In genomic region chr9:80797841-80798688, GRCh38 we compare ENCODE assay signal across 11 cellular contexts.
DNase-seq lines count a peak whose midpoint lies in the region; ATAC-seq and TF ChIP-seq lines count a peak whose summit lies in the region.
"Had no signal": no experiment of that assay in that cellular context is flagged by ENCODE, and none has a peak within 500 bp of the region (broad histone marks: within the 10 kb centered on the region; RNA-seq: fewer than 3 reads in every experiment).

No MANE protein-coding gene starts in this region.

- H3K27me3 Mint-ChIP-seq in neural crest cell (ENCODE audit: low read depth) = no peaks in the 10 kb centered on the region
- H3K27me3 Mint-ChIP-seq: activated naive CD4-positive, alpha-beta T cell treated with anti-CD3 and anti-CD28 coated beads, Interleukin-2, amount 10 ng/mL, durations not matched to agents 7 days and 5 days had no signal

- no peak overlapping the region for H4K8ac ChIP-seq in trophoblast cell (ENCODE audit: low read depth, low read length)

- H2BK120ac ChIP-seq in trophoblast cell (ENCODE audit: insufficient read depth, low read length, poor library complexity) = no peak overlapping the region

- H3K27ac ChIP-seq in fibroblast of lung (ENCODE audit: insufficient read depth, low read length) (no peak overlapping the region), trophoblast cell (ENCODE audit: low read depth, low read length) (no peak overlapping the region)
- H3K27ac ChIP-seq: BLaER1 had no signal

- H3K18ac ChIP-seq in trophoblast cell (ENCODE audit: low read length) = no peak overlapping the region

- WGBS in trophoblast cell (ENCODE audit: extremely low coverage, insufficient coverage, insufficient read length) = no CpG with 5 or more reads among the region's 4 CpGs

- no peak overlapping the region for H2BK12ac ChIP-seq in trophoblast cell (ENCODE audit: low read length)

- H3K4me1 Mint-ChIP-seq in neural crest cell = peaks cover 31% of the 10 kb centered on the region
- H3K4me1 Mint-ChIP-seq: activated naive CD4-positive, alpha-beta T cell treated with anti-CD3 and anti-CD28 coated beads, Interleukin-2, amount 10 ng/mL, durations not matched to agents 7 days and 5 days had no signal

- H3K9me3 Mint-ChIP-seq in neural crest cell = peaks cover 5% of the 10 kb centered on the region
- H3K9me3 Mint-ChIP-seq: T-helper 1 cell treated with Interleukin-12 subunit alpha and Interleukin-12 subunit beta and Interleukin-4 antibody, amounts not matched to agents 30 μg/mL and 1 μg/mL, for 36 hours had no signal

- H3K4me3 ChIP-seq in fibroblast of lung (replicated peaks in 1 of 4; ENCODE audit: control extremely low read depth in 1 of 4, insufficient read depth in 1 of 4, low read depth in 3 of 4, low read length in 4 of 4) (no peak overlapping the region), trophoblast cell (ENCODE audit: low read depth, low read length) (no peak overlapping the region)
- H3K4me3 ChIP-seq: BLaER1 had no signal

- H3K36me3 ChIP-seq in fibroblast of lung (ENCODE audit: control insufficient read depth, insufficient read depth, low read length) (no peaks in the 10 kb centered on the region), trophoblast cell (ENCODE audit: control insufficient read depth in 1 of 2, insufficient read depth in 2 of 2, low read length in 2 of 2) (no peaks in the 10 kb centered on the region)
- H3K36me3 ChIP-seq: BLaER1 had no signal

- no peaks in the 10 kb centered on the region for H3K79me1 ChIP-seq in trophoblast cell (ENCODE audit: low read length)

- H3K4ac ChIP-seq in trophoblast cell (ENCODE audit: low read depth, low read length) = no peak overlapping the region

- no peak overlapping the region for H2BK5ac ChIP-seq in trophoblast cell (ENCODE audit: low read depth, low read length, poor library complexity)

- H3K9me3 ChIP-seq in fibroblast of lung (ENCODE audit: control insufficient read depth, insufficient read depth, low read depth, low read length) = no peaks in the 10 kb centered on the region
- H3K9me3 ChIP-seq in trophoblast cell (ENCODE audit: insufficient read depth, low read depth, low read length) = no peaks in the 10 kb centered on the region
- H3K9me3 ChIP-seq: BLaER1 had no signal

- H3K9ac ChIP-seq in fibroblast of lung (ENCODE audit: insufficient read depth, low read length) = no peak overlapping the region
- no peak overlapping the region for H3K9ac ChIP-seq in trophoblast cell (ENCODE audit: low read length)
- H3K9ac ChIP-seq: BLaER1 had no signal

- no peaks in the 10 kb centered on the region for H3K36me3 Mint-ChIP-seq in neural crest cell (ENCODE audit: low read depth)
- H3K36me3 Mint-ChIP-seq: activated naive CD4-positive, alpha-beta T cell treated with anti-CD3 and anti-CD28 coated beads, Interleukin-2, amount 10 ng/mL, durations not matched to agents 7 days and 5 days had no signal

- ATAC-seq in HG02840 (IDR thresholded peaks at IDR 0.05; ENCODE audit: low FRiP score, unreplicated experiment) = no peak

- H3K27ac Mint-ChIP-seq in neural crest cell (ENCODE audit: unreplicated experiment) = peak overlapping the region; percentile 81
- H3K27ac Mint-ChIP-seq: activated naive CD4-positive, alpha-beta T cell treated with anti-CD3 and anti-CD28 coated beads, Interleukin-2, amount 10 ng/mL, durations not matched to agents 7 days and 5 days; T-helper 1 cell treated with Interleukin-12 subunit alpha and Interleukin-12 subunit beta and Interleukin-4 antibody, amounts not matched to agents 30 μg/mL and 1 μg/mL, for 36 hours had no signal

- peak overlapping the region; percentile 8 for H3K4me3 Mint-ChIP-seq in neural crest cell
- H3K4me3 Mint-ChIP-seq: activated naive CD4-positive, alpha-beta T cell treated with anti-CD3 and anti-CD28 coated beads, Interleukin-2, amount 10 ng/mL, durations not matched to agents 7 days and 5 days; T-helper 1 cell treated with Interleukin-12 subunit alpha and Interleukin-12 subunit beta and Interleukin-4 antibody, amounts not matched to agents 30 μg/mL and 1 μg/mL, for 36 hours had no signal

- no peak overlapping the region for H2AFZ ChIP-seq in fibroblast of lung (ENCODE audit: low read length)
- no peak overlapping the region for H2AFZ ChIP-seq in trophoblast cell (ENCODE audit: insufficient read depth, low read length, poor library complexity)

- POLR2A ChIA-PET in GM10248 (lab: Yijun Ruan, JAX) = no interaction called here

- H3K79me2 ChIP-seq in fibroblast of lung (ENCODE audit: control insufficient read depth, insufficient read depth, low read length) = no peaks in the 10 kb centered on the region
- no peaks in the 10 kb centered on the region for H3K79me2 ChIP-seq in trophoblast cell (ENCODE audit: control insufficient read depth, insufficient read depth, low read length, poor library complexity)

- CTCF ChIA-PET in GM10248 (lab: Yijun Ruan, JAX) = no interaction called here

- H4K12ac ChIP-seq in trophoblast cell (ENCODE audit: low read depth, low read length) = no peak overlapping the region

- TF ChIP-seq CTCF in AG09319 (IDR thresholded peaks at IDR 0.05; ENCODE audit: low read depth, low read length) (no peak), fibroblast of lung (conservative IDR thresholded peaks at IDR 0.05 in 1 of 2, IDR thresholded peaks at IDR 0.05 in 1 of 2; ENCODE audit: low read depth in 1 of 2, low read length in 2 of 2) (no peak), neural crest cell (conservative IDR thresholded peaks at IDR 0.05) (no peak), GM10248 (IDR thresholded peaks at IDR 0.05; ENCODE audit: control extremely low read depth, extremely low read depth, low read depth, missing control alignments) (no peak)

- no peak overlapping the region for H2AK5ac ChIP-seq in trophoblast cell (ENCODE audit: low read length)

- no peaks in the 10 kb centered on the region for H4K20me1 ChIP-seq in fibroblast of lung (ENCODE audit: control insufficient read depth, extremely low read depth, insufficient read depth, low read length)
- H4K20me1 ChIP-seq: BLaER1 had no signal

- peaks cover 2% of the 10 kb centered on the region for H3K4me1 ChIP-seq in fibroblast of lung (ENCODE audit: control insufficient read depth, extremely low read depth, insufficient read depth, low read length)
- no peaks in the 10 kb centered on the region for H3K4me1 ChIP-seq in trophoblast cell (ENCODE audit: control insufficient read depth in 1 of 2, insufficient read depth in 2 of 2, low read length in 2 of 2)
- H3K4me1 ChIP-seq: BLaER1 had no signal

- H4K91ac ChIP-seq in trophoblast cell (ENCODE audit: low read depth, low read length) = no peak overlapping the region

- DNase-seq in AG09319 (ENCODE audit: extremely low read depth, low read depth) = peak; percentile 84
- DNase-seq in NCI-H524 treated with DMSO at 0.1 percent for 48 hours (lab: John Stamatoyannopoulos, UW) = peak; percentile 59
- DNase-seq in fibroblast of lung (ENCODE audit: low read depth in 2 of 2) = peak; percentile 54 to 90
- no peak for DNase-seq in neural crest cell (ENCODE audit: low read depth, low spot score)
- no peak for DNase-seq in GM10248 (ENCODE audit: extremely low spot score)
- no peak for DNase-seq in trophoblast cell
- no peak for DNase-seq in GM03348 (ENCODE audit: low spot score)
- DNase-seq: activated naive CD4-positive, alpha-beta T cell treated with anti-CD3 and anti-CD28 coated beads, Interleukin-2, amount 10 ng/mL, durations not matched to agents 7 days and 5 days had no signal

- no peak overlapping the region for H3K23ac ChIP-seq in trophoblast cell (ENCODE audit: low read length)

- no peak overlapping the region for H3K14ac ChIP-seq in trophoblast cell (ENCODE audit: low read length)

- no peak overlapping the region for H3K4me2 ChIP-seq in fibroblast of lung (ENCODE audit: extremely low read depth, insufficient read depth, low read length)
- H3K4me2 ChIP-seq in trophoblast cell (ENCODE audit: low read length) = no peak overlapping the region
- H3K4me2 ChIP-seq: BLaER1 had no signal

- H3K27me3 ChIP-seq in fibroblast of lung (ENCODE audit: control insufficient read depth, insufficient read depth, low read length) (no peaks in the 10 kb centered on the region), trophoblast cell (ENCODE audit: insufficient read depth, low read length) (no peaks in the 10 kb centered on the region)
- H3K27me3 ChIP-seq: BLaER1 had no signal

Comparison
In these comparisons a context has a peak if more than half of its experiments do, and no peak if none do; other contexts are left out.
1. DNase-seq: peak in AG09319 (single experiment), NCI-H524 treated with DMSO at 0.1 percent for 48 hours (single experiment) and fibroblast of lung (2 of 2); none in neural crest cell (single experiment), GM10248 (single experiment), trophoblast cell (0 of 2) and GM03348 (single experiment).